ENCODE assay signal across 18 cellular contexts in the genomic region with DNA sequence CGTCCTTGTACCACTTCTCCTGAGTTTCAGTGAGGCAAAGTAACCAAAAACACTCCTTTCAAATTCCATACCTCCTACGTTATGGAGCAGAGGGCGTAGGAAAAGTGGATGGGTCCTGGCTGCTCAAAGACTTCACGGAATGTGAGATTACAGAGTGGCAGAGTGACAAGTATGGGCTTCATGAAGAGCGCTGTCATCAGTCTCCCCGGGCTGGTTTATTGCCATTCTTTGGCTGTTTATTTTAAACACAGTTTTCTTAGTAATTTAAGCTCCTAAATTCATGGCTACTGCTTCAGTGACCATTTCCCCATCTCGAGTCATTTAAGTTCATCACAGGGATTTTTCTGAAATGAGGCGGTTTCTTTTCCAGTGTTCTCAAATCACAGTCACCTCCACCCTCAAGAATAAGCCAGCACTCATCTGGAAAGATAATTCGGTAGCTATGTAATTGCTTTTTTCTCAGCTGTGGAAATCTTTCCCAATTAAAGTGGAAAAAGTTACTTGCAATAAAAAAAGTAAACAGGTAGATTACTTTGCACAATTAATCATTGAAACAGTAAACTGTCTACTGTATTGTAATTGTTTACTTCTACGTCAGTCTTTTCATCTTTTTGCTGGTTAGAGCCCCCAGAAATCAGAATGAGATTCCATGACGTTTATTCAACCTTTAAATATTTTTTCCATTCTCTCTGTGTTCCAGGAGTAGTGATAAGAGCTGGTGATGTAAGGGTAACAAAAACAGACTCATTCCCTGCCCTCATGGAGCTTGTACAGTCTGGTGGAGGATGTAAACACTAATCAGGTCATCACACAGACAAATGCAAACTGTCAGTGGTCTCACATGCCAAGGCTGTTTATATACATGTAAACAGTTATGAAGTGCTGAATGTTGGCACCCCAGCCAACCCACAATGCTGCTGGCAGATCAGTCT. TPM values are rescaled to one million over a fixed set of nuclear protein-coding genes. Genes with fewer than 3 reads are reported as not detected.
A peak's percentile ranks its signal among the peaks of the same experiment; 100 is the strongest.
DNase-seq lines count a peak whose midpoint lies in the region; ATAC-seq, FAIRE-seq and TF ChIP-seq lines count a peak whose summit lies in the region.
"Had no signal": no experiment of that assay in that cellular context is flagged by ENCODE, and none has a peak within 500 bp of the region (broad histone marks: within the 10 kb centered on the region; RNA-seq: fewer than 3 reads in every experiment).

No MANE protein-coding gene starts in this region.

- no peaks in the 10 kb centered on the region for H3K9me1 ChIP-seq in endothelial cell of umbilical vein (replicated peaks; ENCODE audit: control insufficient read depth, extremely low read depth, insufficient read depth, low read length)

- TF ChIP-seq POLR2A in endothelial cell of umbilical vein (IDR thresholded peaks at IDR 0.05; ENCODE audit: low read depth, low read length) = peak; percentile 28

- intact Hi-C loops in Right ventricle myocardium inferior (cut with DNase I) (no loop called here), cardiac septum (cut with DNase I) (loop anchor here (1.0 to 2.0 kb wide), 2 partner anchors 39 to 49 kb away; no protein-coding TSS in a partner anchor), endothelial cell of umbilical vein (cut with micrococcal nuclease) (no loop called here)

- POLR2A ChIA-PET in endothelial cell of umbilical vein (lab: Charles Lee) = no interaction called here

- H3K4me2 ChIP-seq in endothelial cell of umbilical vein (ENCODE audit: insufficient read depth, low read length) = no peak overlapping the region

- FAIRE-seq in endothelial cell of umbilical vein (lab: Jason Lieb, UNC) = no peak
- FAIRE-seq: K562, urothelium cell line had no signal

- TF ChIP-seq CTCF in endothelial cell of umbilical vein (IDR thresholded peaks at IDR 0.05; ENCODE audit: extremely low read depth in 1 of 2, insufficient read depth in 1 of 2, low read depth in 1 of 2, low read length in 2 of 2) (no peak), type B pancreatic cell (conservative IDR thresholded peaks at IDR 0.05) (no peak)

- H3K27me3 ChIP-seq in endothelial cell of umbilical vein (ENCODE audit: control insufficient read depth in 2 of 2, insufficient read depth in 2 of 2, low read length in 2 of 2) = no peaks in the 10 kb centered on the region
- H3K27me3 ChIP-seq: left lung had no signal

- CTCF ChIA-PET in endothelial cell of umbilical vein (lab: Charles Lee) = interaction anchor here (0.6 to 2.5 kb wide), 3 partner anchors 17 to 63 kb away, joined by 3 to 7 read pairs (median 4); no protein-coding TSS in a partner anchor

- peaks cover 4% of the 10 kb centered on the region for H3K4me1 ChIP-seq in endothelial cell of umbilical vein (ENCODE audit: control insufficient read depth, extremely low read depth, insufficient read depth, low read length)
- H3K4me1 ChIP-seq: parathyroid adenoma had no signal

- DNase-seq in Right ventricle myocardium inferior (ENCODE audit: missing footprints) (no peak), cardiac septum (ENCODE audit: low spot score) (no peak), endothelial cell of umbilical vein (ENCODE audit: low read depth, low spot score) (no peak), memory B cell (ENCODE audit: low spot score in 2 of 2) (no peak), type B pancreatic cell (ENCODE audit: extremely low spot score, unreplicated experiment) (no peak), HuH-7 (ENCODE audit: low spot score) (no peak)
- no peak for DNase-seq in stimulated activated CD4-positive, alpha-beta T cell treated with anti-CD3 and anti-CD28 coated beads, Interleukin-4, amount 100 ng/mL, for 4 hours
- DNase-seq: activated naive CD8-positive, alpha-beta T cell treated with anti-CD3 and anti-CD28 coated beads, Interleukin-2, amount 50 U/mL, for 24 hours; DMS53; left lung; NCI-H1930; stimulated activated naive CD8-positive, alpha-beta T cell treated with anti-CD3 and anti-CD28 coated beads, Interleukin-15, amount 100 ng/mL, for 72 hours had no signal

- peak overlapping the region; percentile 45 for H3K27ac Mint-ChIP-seq in memory B cell
- peak overlapping the region; percentile 41 for H3K27ac Mint-ChIP-seq in type B pancreatic cell
- H3K27ac Mint-ChIP-seq: activated naive CD8-positive, alpha-beta T cell treated with anti-CD3 and anti-CD28 coated beads, Interleukin-2, amount 50 U/mL, for 24 hours; activated T-helper 2 cell treated with anti-CD3 and anti-CD28 coated beads, Interferon-gamma antibody, Interleukin-2, Interleukin-4, amounts not matched to agents 10 μg/mL and 5 μg/mL and 100 μg/mL, durations not matched to agents 14 hours and 24 hours and 36 hours; stimulated activated naive CD8-positive, alpha-beta T cell treated with anti-CD3 and anti-CD28 coated beads, Interleukin-15, amount 100 ng/mL, for 72 hours had no signal

- no peaks in the 10 kb centered on the region for H3K9me3 ChIP-seq in endothelial cell of umbilical vein (replicated peaks; ENCODE audit: control insufficient read depth, insufficient read depth, low read length)
- H3K9me3 ChIP-seq: left lung had no signal

- no peaks in the 10 kb centered on the region for H4K20me1 ChIP-seq in endothelial cell of umbilical vein (replicated peaks; ENCODE audit: control insufficient read depth, extremely low read depth, insufficient read depth, low read length)

- H3K79me2 ChIP-seq in endothelial cell of umbilical vein (ENCODE audit: control insufficient read depth, insufficient read depth, low read length) = no peaks in the 10 kb centered on the region
- H3K79me2 ChIP-seq: parathyroid adenoma had no signal

- H3K4me3 Mint-ChIP-seq in memory B cell = no peak overlapping the region
- H3K4me3 Mint-ChIP-seq in type B pancreatic cell = peak overlapping the region; percentile 49
- H3K4me3 Mint-ChIP-seq: activated naive CD8-positive, alpha-beta T cell treated with anti-CD3 and anti-CD28 coated beads, Interleukin-2, amount 50 U/mL, for 24 hours; stimulated activated naive CD8-positive, alpha-beta T cell treated with anti-CD3 and anti-CD28 coated beads, Interleukin-15, amount 100 ng/mL, for 72 hours had no signal

- H2AFZ ChIP-seq in endothelial cell of umbilical vein (ENCODE audit: low read depth, low read length) = no peak overlapping the region
- H2AFZ ChIP-seq: parathyroid adenoma had no signal

- H3K27me3 Mint-ChIP-seq in memory B cell = no peaks in the 10 kb centered on the region
- H3K27me3 Mint-ChIP-seq in type B pancreatic cell = no peaks in the 10 kb centered on the region
- H3K27me3 Mint-ChIP-seq: activated naive CD8-positive, alpha-beta T cell treated with anti-CD3 and anti-CD28 coated beads, Interleukin-2, amount 50 U/mL, for 24 hours; stimulated activated naive CD8-positive, alpha-beta T cell treated with anti-CD3 and anti-CD28 coated beads, Interleukin-15, amount 100 ng/mL, for 72 hours had no signal

- H3K4me3 ChIP-seq in endothelial cell of umbilical vein (replicated peaks in 1 of 3; ENCODE audit: insufficient read depth in 1 of 3, low read depth in 1 of 3, low read length in 3 of 3) = no peak overlapping the region
- H3K4me3 ChIP-seq: K562, left lung had no signal

- dilution Hi-C loops in endothelial cell of umbilical vein (cut with MboI; ENCODE audit: extremely low pct_ligation_motif_present, low sequenced_read_pairs) = no loop called here

- ATAC-seq in Right ventricle myocardium inferior = peak; percentile 69
- no peak for ATAC-seq in memory B cell (ENCODE audit: low read depth)
- no peak for ATAC-seq in HG02623 (IDR thresholded peaks at IDR 0.05; ENCODE audit: unreplicated experiment)
- ATAC-seq: activated naive CD8-positive, alpha-beta T cell treated with anti-CD3 and anti-CD28 coated beads, Interleukin-2, amount 50 U/mL, for 24 hours; K562; left lung; stimulated activated naive CD8-positive, alpha-beta T cell treated with anti-CD3 and anti-CD28 coated beads, Interleukin-15, amount 100 ng/mL, for 72 hours had no signal

- peaks cover 2% of the 10 kb centered on the region for H3K9me3 Mint-ChIP-seq in memory B cell
- peaks cover 12% of the 10 kb centered on the region for H3K9me3 Mint-ChIP-seq in type B pancreatic cell
- H3K9me3 Mint-ChIP-seq: activated T-helper 2 cell treated with anti-CD3 and anti-CD28 coated beads, Interferon-gamma antibody, Interleukin-2, Interleukin-4, amounts not matched to agents 10 μg/mL and 5 μg/mL and 100 μg/mL, durations not matched to agents 14 hours and 24 hours and 36 hours had no signal

- BruUV-seq in endothelial cell of umbilical vein (replicated peaks; lab: Mats Ljungman, UMichigan) = no TSS peak

- H3K9ac ChIP-seq in endothelial cell of umbilical vein (replicated peaks; ENCODE audit: extremely low read depth, insufficient read depth, low read length) = no peak overlapping the region
- H3K9ac ChIP-seq: parathyroid adenoma had no signal

- H3K36me3 Mint-ChIP-seq in memory B cell (peaks cover 2% of the 10 kb centered on the region), type B pancreatic cell (peaks cover 16% of the 10 kb centered on the region)

- H3K4me1 Mint-ChIP-seq in memory B cell (peaks cover 22% of the 10 kb centered on the region), type B pancreatic cell (ENCODE audit: unreplicated experiment) (peaks cover 26% of the 10 kb centered on the region)

- H3K27ac ChIP-seq in endothelial cell of umbilical vein (ENCODE audit: insufficient read depth, low read depth, low read length) = no peak overlapping the region
- H3K27ac ChIP-seq: epithelial cell of prostate, left lung, parathyroid adenoma had no signal

- H3K36me3 ChIP-seq in endothelial cell of umbilical vein (ENCODE audit: control insufficient read depth in 2 of 2, extremely low read depth in 1 of 2, insufficient read depth in 2 of 2, low read length in 2 of 2) = no peaks in the 10 kb centered on the region
- H3K36me3 ChIP-seq: left lung had no signal

TF ChIP-seq in endothelial cell of umbilical vein, 7 proteins besides CTCF, POLR2A, EP300 and RAD21 (continues in another document):
- TF ChIP-seq MYC (IDR thresholded peaks at IDR 0.05; ENCODE audit: low read depth, low read length) (no peak), EZH2 (IDR thresholded peaks at IDR 0.05; ENCODE audit: borderline replicate concordance, low read depth, low read length, severe bottlenecking) (no peak)
- TF ChIP-seq, protein P1, sequence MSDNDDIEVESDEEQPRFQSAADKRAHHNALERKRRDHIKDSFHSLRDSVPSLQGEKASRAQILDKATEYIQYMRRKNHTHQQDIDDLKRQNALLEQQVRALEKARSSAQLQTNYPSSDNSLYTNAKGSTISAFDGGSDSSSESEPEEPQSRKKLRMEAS (IDR thresholded peaks at IDR 0.05; ENCODE audit: insufficient read depth, insufficient read length) = no peak

RNA-seq across cellular contexts. Expression of gene SMYD2, which starts 3.0 kb away (rescaled TPM):
- total RNA-seq in Right ventricle myocardium inferior (205 TPM), cardiac septum (445 TPM), endothelial cell of umbilical vein (20.9 and 22.0 TPM in 2 replicates), type B pancreatic cell (ENCODE audit: low replicate concordance) (24.8 and 35.5 TPM in 2 replicates)
- 6.6 and 8.0 TPM in 2 replicates for polyA plus RNA-seq in endothelial cell of umbilical vein
- 14.7 and 15.5 TPM in 2 replicates for polyA plus RNA-seq in endothelial cell of umbilical vein (2011; cell fraction: cytosol; rRNA removed)
- polyA plus RNA-seq in endothelial cell of umbilical vein (2011; cell fraction: nucleus; rRNA removed) = 19.1 and 21.5 TPM in 2 replicates
- 10.6 and 22.1 TPM in 2 replicates for polyA plus RNA-seq in endothelial cell of umbilical vein (2012)
- polyA minus RNA-seq in endothelial cell of umbilical vein = 7.0 and 11.0 TPM in 2 replicates
- 18.8 TPM for polyA minus RNA-seq in endothelial cell of umbilical vein (2011; cell fraction: cytosol; rRNA and poly(A)+ RNA removed)
- 5.0 and 7.5 TPM in 2 replicates for polyA minus RNA-seq in endothelial cell of umbilical vein (2011; cell fraction: nucleus; rRNA and poly(A)+ RNA removed)
